Comparison of ENCODE assay signal across 8 cellular contexts in the genomic region with DNA sequence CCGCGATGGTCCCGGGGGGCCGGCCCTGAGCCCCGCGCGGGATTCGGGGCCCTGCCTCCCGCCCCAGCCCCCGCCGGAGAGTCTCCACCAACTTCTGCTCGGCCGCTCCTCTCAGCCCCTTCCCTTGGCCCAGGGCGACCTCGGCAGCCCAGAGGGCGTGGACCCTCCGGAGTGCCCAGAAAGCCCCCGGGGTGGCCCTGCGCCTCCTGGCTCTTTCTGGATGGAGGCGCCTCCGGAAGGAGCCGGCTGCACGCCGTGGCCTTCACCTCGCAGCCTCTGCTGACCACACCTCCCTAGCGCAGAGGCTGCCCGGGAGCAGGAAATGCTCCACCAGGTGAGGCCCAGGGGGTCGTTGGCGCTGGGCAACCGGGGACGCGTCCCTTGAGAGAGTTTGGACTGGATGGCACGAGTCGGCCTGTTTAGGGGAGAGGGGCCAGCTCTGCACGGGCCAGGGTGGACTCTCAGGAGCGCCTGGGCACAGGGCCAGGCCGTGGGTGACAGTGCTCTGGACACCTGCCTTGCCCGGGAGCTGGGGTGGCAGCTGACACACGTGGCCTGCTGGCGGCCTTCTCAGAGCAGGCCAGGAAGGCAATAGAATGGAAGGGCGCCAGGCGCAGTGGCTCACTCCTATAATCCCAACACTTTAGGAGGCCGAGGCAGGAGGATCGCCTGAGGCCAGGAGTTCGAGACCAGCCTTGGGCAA. TPM values are rescaled to one million over a fixed set of nuclear protein-coding genes. Genes with fewer than 3 reads are reported as not detected.
A peak's percentile ranks its signal among the peaks of the same experiment; 100 is the strongest.
DNase-seq lines count a peak whose midpoint lies in the region; ATAC-seq lines count a peak whose summit lies in the region.

No MANE protein-coding gene starts in this region.

- ATAC-seq in CD4-positive, CD25-positive, alpha-beta regulatory T cell (ENCODE audit: low read depth in 2 of 2): no peak
- no peak for ATAC-seq in HG02610 (IDR thresholded peaks at IDR 0.05; ENCODE audit: unreplicated experiment)

- peaks cover 3% of the 10 kb centered on the region for H3K27me3 ChIP-seq in CD4-positive, CD25-positive, alpha-beta regulatory T cell (ENCODE audit: control insufficient read depth, insufficient read depth, low read length)
- H3K27me3 ChIP-seq in muscle layer of colon (ENCODE audit: control insufficient read depth in 1 of 2, insufficient read depth in 2 of 2, low read length in 2 of 2): no peaks in the 10 kb centered on the region

- peaks cover under 1% of the 10 kb centered on the region for H3K36me3 Mint-ChIP-seq in CD4-positive, CD25-positive, alpha-beta regulatory T cell

- no peak overlapping the region for H3K27ac ChIP-seq in CD4-positive, CD25-positive, alpha-beta regulatory T cell (ENCODE audit: insufficient read depth, low read length, poor library complexity, severe bottlenecking)
- peak overlapping the region; percentile 52 for H3K27ac ChIP-seq in muscle layer of colon (ENCODE audit: low read depth, low read length)

- H3K4me1 Mint-ChIP-seq in CD4-positive, CD25-positive, alpha-beta regulatory T cell: peaks cover 9 to 30% (median 15%) of the 10 kb centered on the region in 4 donors

- H3K9me3 Mint-ChIP-seq in CD4-positive, CD25-positive, alpha-beta regulatory T cell: peaks cover 0 to 3% (median 0%) of the 10 kb centered on the region in 7 donors

- H3K36me3 ChIP-seq in CD4-positive, CD25-positive, alpha-beta regulatory T cell (ENCODE audit: control insufficient read depth, insufficient read depth, low read length): no peaks in the 10 kb centered on the region
- H3K36me3 ChIP-seq in muscle layer of colon (ENCODE audit: insufficient read depth, low read length): peaks cover 5% of the 10 kb centered on the region

- H3K9me3 ChIP-seq in CD4-positive, CD25-positive, alpha-beta regulatory T cell (ENCODE audit: control insufficient read depth in 2 of 2, low read length in 2 of 2): no peaks in the 10 kb centered on the region
- H3K9me3 ChIP-seq in muscle layer of colon (ENCODE audit: low read length): no peaks in the 10 kb centered on the region

- H3K4me3 ChIP-seq in CD4-positive, CD25-positive, alpha-beta regulatory T cell (ENCODE audit: low read depth, low read length): no peak overlapping the region
- peak overlapping the region; percentile 68 to 89 for H3K4me3 ChIP-seq in muscle layer of colon (ENCODE audit: low read depth in 1 of 2, low read length in 2 of 2)

- DNase-seq in CD4-positive, CD25-positive, alpha-beta regulatory T cell: no peak
- DNase-seq in NCI-H345 treated with DMSO at 0.1 percent for 48 hours (lab: John Stamatoyannopoulos, UW; ENCODE audit: unreplicated experiment) (peak; percentile 23), ecto neural progenitor cell (ENCODE audit: low spot score) (peak; percentile 57), hepatic stellate cell (ENCODE audit: low spot score) (no peak), NOMO-1 (lab: John Stamatoyannopoulos, UW; ENCODE audit: unreplicated experiment in 2 of 2) (no peak)
- DNase-seq in stimulated activated CD8-positive, alpha-beta memory T cell treated with anti-CD3 and anti-CD28 coated beads, Interleukin-4, amount 100 ng/mL, for 48 hours: no peak

- H3K27ac Mint-ChIP-seq in CD4-positive, CD25-positive, alpha-beta regulatory T cell: no peak overlapping the region

- peaks cover 17% of the 10 kb centered on the region for H3K4me1 ChIP-seq in CD4-positive, CD25-positive, alpha-beta regulatory T cell (ENCODE audit: control insufficient read depth, insufficient read depth, low read length, poor library complexity, severe bottlenecking)
- no peaks in the 10 kb centered on the region for H3K4me1 ChIP-seq in muscle layer of colon (ENCODE audit: insufficient read depth, low read length)

- peak overlapping the region; percentile 52 to 69 (median 60) for H3K4me3 Mint-ChIP-seq in CD4-positive, CD25-positive, alpha-beta regulatory T cell

- H3K27me3 Mint-ChIP-seq in CD4-positive, CD25-positive, alpha-beta regulatory T cell: peaks cover 47% of the 10 kb centered on the region

- no peak overlapping the region for H3K9ac ChIP-seq in muscle layer of colon (ENCODE audit: low read length)

RNA-seq across cellular contexts. Expression of gene ZNF853, which starts 0.6 kb away (rescaled TPM):
- total RNA-seq in CD4-positive, CD25-positive, alpha-beta regulatory T cell: 0.96 TPM
- polyA plus RNA-seq in CD4-positive, CD25-positive, alpha-beta regulatory T cell: 1 to 10 TPM in 1 of 4 donors, under 1 TPM in 3; 0.26 to 1.3 (median 0.71) TPM

RNA-seq across cellular contexts. Expression of gene ZNF316, which starts 21.1 kb away (rescaled TPM):
- total RNA-seq in CD4-positive, CD25-positive, alpha-beta regulatory T cell: 51.6 TPM
- polyA plus RNA-seq in CD4-positive, CD25-positive, alpha-beta regulatory T cell: 1 to 10 TPM in 2 of 4 donors, under 1 TPM in 2; 0.81 to 1.5 (median 0.98) TPM

RNA-seq across cellular contexts. Expression of gene INTS15, which starts 26.2 kb away (rescaled TPM):
- 50.1 TPM for total RNA-seq in CD4-positive, CD25-positive, alpha-beta regulatory T cell
- polyA plus RNA-seq in CD4-positive, CD25-positive, alpha-beta regulatory T cell: 10 to 100 TPM; 28.3 to 33.1 (median 31.5) TPM

RNA-seq across cellular contexts. Expression of gene ZDHHC4, which starts 38.8 kb away (rescaled TPM):
- 20.4 TPM for total RNA-seq in CD4-positive, CD25-positive, alpha-beta regulatory T cell
- 10 to 100 TPM; 63.5 to 77.9 (median 67.0) TPM for polyA plus RNA-seq in CD4-positive, CD25-positive, alpha-beta regulatory T cell

Comparison
In these comparisons a context has a peak if more than half of its experiments do, and no peak if none do; other contexts are left out.
1. DNase-seq: peak in NCI-H345 treated with DMSO at 0.1 percent for 48 hours (single experiment) and ecto neural progenitor cell (single experiment); none in CD4-positive, CD25-positive, alpha-beta regulatory T cell (0 of 3), hepatic stellate cell (single experiment), NOMO-1 (0 of 2) and stimulated activated CD8-positive, alpha-beta memory T cell treated with anti-CD3 and anti-CD28 coated beads, Interleukin-4, amount 100 ng/mL, for 48 hours (single experiment).